Comparison of ENCODE assay signal across 18 cellular contexts in the genomic region with DNA sequence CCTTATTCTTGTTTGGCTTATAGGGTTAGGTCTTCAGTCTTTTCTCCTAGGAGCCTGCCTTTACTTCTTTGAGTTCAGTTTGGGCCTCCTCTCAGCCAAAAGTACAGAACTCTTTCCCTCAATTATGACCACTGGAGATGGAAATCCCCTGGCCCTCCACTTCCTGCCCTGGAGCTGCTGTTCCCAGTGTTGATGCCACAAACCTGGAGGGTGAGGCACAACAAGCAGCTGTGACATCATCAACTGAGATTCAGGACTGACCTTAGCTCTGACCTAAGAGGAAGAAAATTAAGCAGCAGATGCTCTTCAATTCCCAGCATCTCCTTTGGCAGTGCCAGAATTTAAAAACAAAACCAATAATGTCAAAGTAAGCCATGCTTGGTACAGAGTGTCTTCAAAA. TPM values are rescaled to one million over a fixed set of nuclear protein-coding genes. Genes with fewer than 3 reads are reported as not detected.
DNase-seq lines count a peak whose midpoint lies in the region; ATAC-seq, FAIRE-seq and TF ChIP-seq lines count a peak whose summit lies in the region.
"Had no signal": no experiment of that assay in that cellular context is flagged by ENCODE, and none has a peak within 500 bp of the region (broad histone marks: within the 10 kb centered on the region; RNA-seq: fewer than 3 reads in every experiment).

No MANE protein-coding gene starts in this region.

- FAIRE-seq in HepG2 (lab: Jason Lieb, UNC) = no peak
- FAIRE-seq: GM19239, pancreas had no signal

- H3K4me2 ChIP-seq in HepG2 (ENCODE audit: low read depth, low read length) = peak overlapping the region; percentile 91
- H3K4me2 ChIP-seq in OCI-LY3 (ENCODE audit: low read length) = peak overlapping the region; percentile 78

- H4K20me1 ChIP-seq in HepG2 (ENCODE audit: insufficient read depth, low read length) (peaks cover 25% of the 10 kb centered on the region), OCI-LY3 (ENCODE audit: insufficient read depth, low read length) (peaks cover 56% of the 10 kb centered on the region)

- no TSS peak for BruUV-seq in HepG2 (replicated peaks; lab: Mats Ljungman, UMichigan)

- H3K9me3 ChIP-seq in HepG2 (ENCODE audit: low read length) (no peaks in the 10 kb centered on the region), right lobe of liver (no peaks in the 10 kb centered on the region), OCI-LY3 (ENCODE audit: insufficient read depth, low read length) (no peaks in the 10 kb centered on the region), sigmoid colon (no peaks in the 10 kb centered on the region), gastroesophageal sphincter (no peaks in the 10 kb centered on the region)
- H3K9me3 ChIP-seq: adrenal gland, pancreas had no signal

- POLR2A ChIA-PET in HepG2 (lab: Yijun Ruan, JAX) = no interaction called here

- TF ChIP-seq POLR2A in HepG2 (IDR thresholded peaks at IDR 0.05; ENCODE audit: insufficient read depth in 1 of 2, low read depth in 2 of 2, low read length in 2 of 2) (no peak), right lobe of liver (IDR thresholded peaks at IDR 0.05) (no peak), erythroblast (IDR thresholded peaks at IDR 0.05; ENCODE audit: low read length) (no peak), sigmoid colon (IDR thresholded peaks at IDR 0.05) (no peak), gastroesophageal sphincter (IDR thresholded peaks at IDR 0.05) (no peak)

- no peaks in the 10 kb centered on the region; a peak in 1 of 5 replicates for H3K27me3 ChIP-seq in HepG2 (ENCODE audit: control insufficient read depth in 1 of 2, insufficient read depth in 2 of 2, low read length in 2 of 2)
- H3K27me3 ChIP-seq in right lobe of liver = no peaks in the 10 kb centered on the region
- H3K27me3 ChIP-seq in OCI-LY3 (ENCODE audit: low read depth, low read length) = peaks cover under 1% of the 10 kb centered on the region; the same call in 1 of the 2 replicates
- H3K27me3 ChIP-seq in sigmoid colon = no peaks in the 10 kb centered on the region
- H3K27me3 ChIP-seq in gastroesophageal sphincter = no peaks in the 10 kb centered on the region
- H3K27me3 ChIP-seq: adrenal gland, pancreas had no signal

- no peak for TF ChIP-seq EP300 in HepG2 (IDR thresholded peaks at IDR 0.05; ENCODE audit: low read depth in 2 of 2, low read length in 2 of 2)
- no peak for TF ChIP-seq EP300 in HepG2 (CRISPR knock-in tag; IDR thresholded peaks at IDR 0.05; ENCODE audit: borderline replicate concordance)
- no peak for TF ChIP-seq EP300 in sigmoid colon (IDR thresholded peaks at IDR 0.05)
- no peak for TF ChIP-seq EP300 in gastroesophageal sphincter (IDR thresholded peaks at IDR 0.05)

- H3K9ac ChIP-seq in HepG2 (ENCODE audit: insufficient read depth, low read depth, low read length) (peak overlapping the region; percentile 73; the same call in 1 of the 2 replicates), OCI-LY3 (ENCODE audit: low read length) (no peak overlapping the region)

- TF ChIP-seq CTCF in HepG2 (CRISPR knock-in tag; IDR thresholded peaks at IDR 0.05) (no peak), right lobe of liver (IDR thresholded peaks at IDR 0.05) (no peak), OCI-LY3 (IDR thresholded peaks at IDR 0.05; ENCODE audit: low read depth, low read length) (no peak), fibroblast of mammary gland (conservative IDR thresholded peaks at IDR 0.05; ENCODE audit: control insufficient read depth, insufficient read depth, low read depth, low read length) (no peak), type B pancreatic cell (conservative IDR thresholded peaks at IDR 0.05) (no peak), sigmoid colon (IDR thresholded peaks at IDR 0.05) (no peak), gastroesophageal sphincter (IDR thresholded peaks at IDR 0.05) (no peak)

- H3K4me1 Mint-ChIP-seq in type B pancreatic cell (ENCODE audit: unreplicated experiment) = peaks cover 29% of the 10 kb centered on the region

- H3K4me3 Mint-ChIP-seq in type B pancreatic cell = peak overlapping the region; percentile 87
- H3K4me3 Mint-ChIP-seq: CD8-positive, alpha-beta T cell had no signal

- H3K9me3 Mint-ChIP-seq in type B pancreatic cell = no peaks in the 10 kb centered on the region
- H3K9me3 Mint-ChIP-seq: CD8-positive, alpha-beta T cell had no signal

- CTCF ChIA-PET in HepG2 (lab: Yijun Ruan, JAX; ENCODE audit: low intra/inter-chr PET ratio, low total read pairs) = no interaction called here

- in situ Hi-C loops in HepG2 (cut with HindIII; ENCODE audit: extremely low pct_ligation_motif_present, low pct_unique_long_range_greater_than_20kb) = loop anchor here (5.0 to 25.0 kb wide), 3 partner anchors 177 to 1033 kb away; no protein-coding TSS in a partner anchor

- H3K36me3 ChIP-seq in HepG2 (replicated peaks in 1 of 2; ENCODE audit: control insufficient read depth in 1 of 2, insufficient read depth in 2 of 2, low read length in 2 of 2) (peaks cover 6 to 9% of the 10 kb centered on the region in 2 experiments; a peak in 2 of 5 replicates), right lobe of liver (no peaks in the 10 kb centered on the region), OCI-LY3 (replicated peaks; ENCODE audit: low read depth, low read length) (peaks cover 5% of the 10 kb centered on the region), sigmoid colon (no peaks in the 10 kb centered on the region), gastroesophageal sphincter (no peaks in the 10 kb centered on the region)
- H3K36me3 ChIP-seq: adrenal gland, pancreas had no signal

- H3K4me1 ChIP-seq in HepG2 (ENCODE audit: insufficient read depth, low read length) (peaks cover 70% of the 10 kb centered on the region), right lobe of liver (peaks cover 0 to 31% (median 0%) of the 10 kb centered on the region in 4 donors), OCI-LY3 (ENCODE audit: low read length) (peaks cover 67% of the 10 kb centered on the region), sigmoid colon (peaks cover 0 to 39% (median 31%) of the 10 kb centered on the region in 4 donors), gastroesophageal sphincter (peaks cover 0 to 48% (median 14%) of the 10 kb centered on the region in 3 donors)

- ATAC-seq in HepG2 (no peak), right lobe of liver (no peak), gastroesophageal sphincter (no peak)
- ATAC-seq: CD8-positive, alpha-beta T cell; pancreas had no signal

- no peak for TF ChIP-seq RAD21 in HepG2 (CRISPR knock-in tag; IDR thresholded peaks at IDR 0.05)

- H3K27me3 Mint-ChIP-seq in type B pancreatic cell = peaks cover 26% of the 10 kb centered on the region

- H3K27ac ChIP-seq in HepG2 (ENCODE audit: extremely low read length, insufficient read depth, low read length) (no peak overlapping the region), right lobe of liver (no peak overlapping the region), OCI-LY3 (ENCODE audit: low read length) (no peak overlapping the region), sigmoid colon (no peak overlapping the region), gastroesophageal sphincter (no peak overlapping the region)
- H3K27ac ChIP-seq: adrenal gland, pancreas had no signal

- H3K36me3 Mint-ChIP-seq in type B pancreatic cell = peaks cover 3% of the 10 kb centered on the region
- H3K36me3 Mint-ChIP-seq: CD8-positive, alpha-beta T cell had no signal

- H3K79me2 ChIP-seq in HepG2 (ENCODE audit: insufficient read depth, low read length) = peaks cover 72% of the 10 kb centered on the region
- H3K79me2 ChIP-seq in OCI-LY3 (ENCODE audit: low read length) = peaks cover 72% of the 10 kb centered on the region

- H2AFZ ChIP-seq in HepG2 (ENCODE audit: low read length) = no peak overlapping the region
- H2AFZ ChIP-seq in OCI-LY3 (ENCODE audit: low read depth, low read length) = no peak overlapping the region

- no peak for DNase-seq in HepG2 (ENCODE audit: low spot score)
- DNase-seq in right lobe of liver = no peak
- peak; percentile 58 for DNase-seq in fibroblast of mammary gland (ENCODE audit: low read depth)
- no peak for DNase-seq in type B pancreatic cell (ENCODE audit: extremely low spot score, unreplicated experiment)
- no peak for DNase-seq in erythroblast (lab: John Stamatoyannopoulos, UW)
- DNase-seq in sigmoid colon = no peak
- DNase-seq: activated CD8-positive, alpha-beta memory T cell treated with anti-CD3 and anti-CD28 coated beads for 24 hours; adrenal gland; CD8-positive, alpha-beta T cell; effector CD4-positive, alpha-beta T cell; GOT3; NCI-H187; pancreas; stimulated activated CD4-positive, alpha-beta T cell treated with anti-CD3 and anti-CD28 coated beads, Interleukin-4, amount 100 ng/mL, for 24 hours had no signal

- H3K27ac Mint-ChIP-seq in type B pancreatic cell = no peak overlapping the region
- H3K27ac Mint-ChIP-seq: CD8-positive, alpha-beta T cell had no signal

- intact Hi-C loops in HepG2 (cut with micrococcal nuclease; ENCODE audit: unreplicated experiment) (loop anchor here (5.0 kb wide), 3 partner anchors 37 to 87 kb away; a partner anchor contains a TSS), right lobe of liver (cut with DNase I) (loop anchor here in 1 of 2 donors (5.0 kb wide), 1 partner anchor 182 kb away; no protein-coding TSS in a partner anchor), sigmoid colon (cut with DNase I) (loop anchor here (5.0 kb wide), 2 partner anchors 82 to 247 kb away; a partner anchor contains a TSS)

- H3K4me3 ChIP-seq in HepG2 (replicated peaks in 1 of 3; ENCODE audit: insufficient read depth in 1 of 3, low read depth in 2 of 3, low read length in 3 of 3) (peak overlapping the region; percentile 76 to 93 (median 91); a peak in 5 of 6 replicates), right lobe of liver (no peak overlapping the region), OCI-LY3 (ENCODE audit: low read length) (peak overlapping the region; percentile 81; the same call in 1 of the 2 replicates), fibroblast of mammary gland (ENCODE audit: control insufficient read depth, low read depth, low read length) (no peak overlapping the region), sigmoid colon (no peak overlapping the region), gastroesophageal sphincter (no peak overlapping the region)
- H3K4me3 ChIP-seq: lung, pancreas had no signal

RNA-seq across cellular contexts. Expression of a gene that starts 3.0 kb away (rescaled TPM):
- total RNA-seq in HepG2 (2016; rRNA removed; fragmentation: Illumina TruSeq; extraction: Trizol) (5.1 TPM in 2 replicates), right lobe of liver (10 to 100 TPM in 3 of 6 experiments, 1 to 10 TPM in 3; 6.0 to 14.9 (median 10.0) TPM), type B pancreatic cell (ENCODE audit: low replicate concordance) (9.0 and 13.5 TPM in 2 replicates), sigmoid colon (1 to 10 TPM; 1.3 to 2.5 (median 2.1) TPM), gastroesophageal sphincter (10 to 100 TPM in 1 of 4 donors, 1 to 10 TPM in 3; 4.1 to 11.0 (median 7.5) TPM)
- 3.3 and 3.4 TPM in 2 replicates for total RNA-seq in HepG2 (2016; cell fraction: cytosol; rRNA removed; fragmentation: Illumina TruSeq; extraction: Trizol; ENCODE audit: low read depth)
- total RNA-seq in HepG2 (2016; cell fraction: insoluble cytoplasmic fraction; rRNA removed; fragmentation: Illumina TruSeq; extraction: Trizol) = 4.1 and 4.8 TPM in 2 replicates
- total RNA-seq in HepG2 (2016; cell fraction: membrane; rRNA removed; fragmentation: Illumina TruSeq; extraction: Trizol) = 2.0 and 2.1 TPM in 2 replicates
- 6.9 and 8.5 TPM in 2 replicates for total RNA-seq in HepG2 (2016; cell fraction: nucleus; rRNA removed; fragmentation: Illumina TruSeq; extraction: Trizol)
- polyA plus RNA-seq in HepG2 (2011; rRNA removed) (12.6 and 15.4 TPM in 2 replicates), sigmoid colon (10 to 100 TPM in 1 of 3 donors, 1 to 10 TPM in 2; 5.4 to 12.9 (median 8.2) TPM)
- polyA plus RNA-seq in HepG2 (2011; cell fraction: cytosol; rRNA removed) = 6.3 and 10.5 TPM in 2 replicates
- 33.6 and 53.2 TPM in 2 replicates for polyA plus RNA-seq in HepG2 (2011; cell fraction: nucleus; rRNA removed)
- 9.3 and 13.3 TPM in 2 replicates for polyA plus RNA-seq in HepG2 (2012)
- polyA plus RNA-seq in HepG2 (2016; cell fraction: cytosol; fragmentation: Illumina TruSeq; extraction: Trizol; ENCODE audit: low read depth) = 0.42 and 0.49 TPM in 2 replicates
- polyA plus RNA-seq in HepG2 (2016; cell fraction: insoluble cytoplasmic fraction; fragmentation: Illumina TruSeq; extraction: Trizol; ENCODE audit: low read depth) = 6.6 and 8.1 TPM in 2 replicates
- 1.2 and 1.6 TPM in 2 replicates for polyA plus RNA-seq in HepG2 (2016; cell fraction: membrane; fragmentation: Illumina TruSeq; extraction: Trizol; ENCODE audit: low read depth)
- polyA plus RNA-seq in HepG2 (2016; cell fraction: nucleus; fragmentation: Illumina TruSeq; extraction: Trizol; ENCODE audit: insufficient read depth, low read depth) = 14.1 and 15.1 TPM in 2 replicates
- 2.9 and 21.3 TPM in 2 replicates for polyA minus RNA-seq in HepG2 (2011; rRNA and poly(A)+ RNA removed; ENCODE audit: low replicate concordance)
- polyA minus RNA-seq in HepG2 (2011; cell fraction: cytosol; rRNA and poly(A)+ RNA removed) = 7.5 and 8.7 TPM in 2 replicates
- 12.9 and 21.4 TPM in 2 replicates for polyA minus RNA-seq in HepG2 (2011; cell fraction: nucleus; rRNA and poly(A)+ RNA removed)

Comparison
In these comparisons a context has a peak if more than half of its experiments do, and no peak if none do; other contexts are left out.
1. H3K4me3 ChIP-seq: peak in HepG2 (3 of 3) and OCI-LY3 (single experiment); none in right lobe of liver (0 of 3), fibroblast of mammary gland (single experiment), sigmoid colon (0 of 4) and gastroesophageal sphincter (0 of 2).